In genomic region chr7:92244803-92245486, GRCh38 we compare ENCODE assay signal across 8 cellular contexts. TPM values are rescaled to one million over a fixed set of nuclear protein-coding genes. Genes with fewer than 3 reads are reported as not detected.
DNase-seq lines count a peak whose midpoint lies in the region; ATAC-seq, FAIRE-seq and TF ChIP-seq lines count a peak whose summit lies in the region.

No MANE protein-coding gene starts in this region.

- no peaks in the 10 kb centered on the region; the same call in 1 of the 2 replicates for H4K20me1 ChIP-seq in IMR-90 (ENCODE audit: insufficient read depth, low read length)

- H3K36me3 ChIP-seq in IMR-90 (ENCODE audit: control insufficient read depth, insufficient read depth, low read length) (peaks cover 2% of the 10 kb centered on the region; the same call in 1 of the 2 replicates), gastrocnemius medialis (peaks cover 0 to 14% of the 10 kb centered on the region in 2 donors)

- peak; percentile 9 to 17; a peak in 3 of 6 replicates for ATAC-seq in A549
- ATAC-seq in IMR-90 (ENCODE audit: low read depth), result peak; percentile 1; the same call in 1 of the 2 replicates
- ATAC-seq in activated naive CD4-positive, alpha-beta T cell treated with anti-CD3 and anti-CD28 coated beads, Interleukin-2, amount 50 U/mL, for 72 hours, result peak; percentile 1 to 19
- peak; percentile 9 for ATAC-seq in left ventricle myocardium superior
- peak; percentile 16 to 17 for ATAC-seq in gastrocnemius medialis

- H3K9me3 ChIP-seq in A549 (no peaks in the 10 kb centered on the region), IMR-90 (ENCODE audit: control insufficient read depth, insufficient read depth, low read length) (no peaks in the 10 kb centered on the region), gastrocnemius medialis (no peaks in the 10 kb centered on the region)

- H2BK20ac ChIP-seq in IMR-90 (ENCODE audit: low read depth, low read length), result no peak overlapping the region

- H3K18ac ChIP-seq in IMR-90 (ENCODE audit: low read depth, low read length), result no peak overlapping the region; the same call in 1 of the 2 replicates

- peak overlapping the region; percentile 92 for H3K14ac ChIP-seq in IMR-90 (replicated peaks; ENCODE audit: low read depth, low read length)

- TF ChIP-seq RAD21 in A549 (conservative IDR thresholded peaks at IDR 0.05 in 1 of 2, IDR thresholded peaks at IDR 0.05 in 1 of 2) (no peak), IMR-90 (IDR thresholded peaks at IDR 0.05; ENCODE audit: low read length) (no peak)

- TF ChIP-seq POLR2A in A549 (IDR thresholded peaks at IDR 0.05; ENCODE audit: low read length) (no peak), GM12891 (IDR thresholded peaks at IDR 0.05; ENCODE audit: low read depth, low read length) (no peak), IMR-90 (IDR thresholded peaks at IDR 0.05; ENCODE audit: low read depth, low read length) (no peak), gastrocnemius medialis (IDR thresholded peaks at IDR 0.05) (no peak)

- WGBS in A549 (ENCODE audit: missing lambda C conversion rate), result 1% methylated on average over 11 of the region's 11 CpGs
- WGBS in IMR-90 (ENCODE audit: extremely low coverage in 2 of 2, insufficient read length in 1 of 2), 2 experiments, result 3% methylated on average over 5 of the region's 11 CpGs; no CpG with 5 or more reads in 1 of the 2 experiments

- peak overlapping the region; percentile 84 for H3K4me2 ChIP-seq in A549
- peak overlapping the region; percentile 100 for H3K4me2 ChIP-seq in IMR-90 (ENCODE audit: low read depth, low read length)

- H2BK120ac ChIP-seq in IMR-90 (ENCODE audit: low read depth, low read length), result no peak overlapping the region

- peaks cover 22 to 39% of the 10 kb centered on the region in 2 experiments for H3K79me1 ChIP-seq in IMR-90 (ENCODE audit: low read depth in 1 of 2, low read length in 2 of 2)

- CTCF ChIA-PET in A549 (lab: Yijun Ruan, JAX), result interaction anchor here (1.3 to 3.1 kb wide), 3 partner anchors 11 to 205 kb away, joined by 3 to 13 read pairs (median 6); partner anchors contain the start of gene GATAD1
- CTCF ChIA-PET in IMR-90 (lab: Yijun Ruan, JAX), result interaction anchor here (0.5 kb wide), 1 partner anchor 350 kb away, joined by 4 read pairs; no protein-coding TSS in a partner anchor

- peak overlapping the region; percentile 93 for H4K5ac ChIP-seq in IMR-90 (ENCODE audit: low read depth, low read length)

- H3K4me1 ChIP-seq in A549, result peaks cover 21% of the 10 kb centered on the region
- H3K4me1 ChIP-seq in IMR-90 (ENCODE audit: control insufficient read depth, insufficient read depth, low read length), result no peaks in the 10 kb centered on the region; the same call in 1 of the 2 replicates
- H3K4me1 ChIP-seq in gastrocnemius medialis, result peaks cover 28 to 38% of the 10 kb centered on the region in 2 donors

- peak overlapping the region; percentile 88 to 96 for H3K27ac ChIP-seq in A549
- H3K27ac ChIP-seq in IMR-90 (ENCODE audit: insufficient read depth, low read length), result peak overlapping the region; percentile 93
- peak overlapping the region; percentile 86 to 98 (median 94) for H3K27ac ChIP-seq in gastrocnemius medialis

- intact Hi-C loops in IMR-90 (cut with micrococcal nuclease) (loop anchor here (5.0 kb wide), 1 partner anchor 202 kb away; the partner anchor contains the start of gene GATAD1), left ventricle myocardium superior (cut with micrococcal nuclease) (no loop called here), gastrocnemius medialis (cut with DNase I; ENCODE audit: low total_unique reads) (loop anchor here (2.0 to 10.0 kb wide), 5 partner anchors 66 to 983 kb away; partner anchors contain the start of genes AKAP9, FZD1, GATAD1 and LRRD1)

- peak overlapping the region; percentile 88 for H3K23ac ChIP-seq in IMR-90 (ENCODE audit: low read depth, low read length)

- no TSS peak for BruUV-seq in IMR-90 (replicated peaks; lab: Mats Ljungman, UMichigan)

- no peak for TF ChIP-seq CTCF in A549 (IDR thresholded peaks at IDR 0.05)
- TF ChIP-seq CTCF in IMR-90 (conservative IDR thresholded peaks at IDR 0.05; ENCODE audit: low read depth, low read length), result no peak
- TF ChIP-seq CTCF in gastrocnemius medialis (IDR thresholded peaks at IDR 0.05 in 4 of 5, conservative IDR thresholded peaks at IDR 0.05 in 1 of 5), result no peak

- H3K36me3 Mint-ChIP-seq in activated naive CD4-positive, alpha-beta T cell treated with anti-CD3 and anti-CD28 coated beads, Interleukin-2, amount 50 U/mL, for 72 hours, result peaks cover 19 to 20% of the 10 kb centered on the region in 2 donors

- H3K9ac ChIP-seq in IMR-90 (ENCODE audit: low read depth, low read length), result peak overlapping the region; percentile 91

- peak overlapping the region; percentile 80 for H3K56ac ChIP-seq in IMR-90 (ENCODE audit: extremely low read depth, insufficient read depth, low read length)

- H4K8ac ChIP-seq in IMR-90 (ENCODE audit: low read depth in 2 of 2, low read length in 2 of 2), result peak overlapping the region; percentile 97 to 100

- H2AK9ac ChIP-seq in IMR-90 (replicated peaks; ENCODE audit: low read depth, low read length, poor library complexity), result peak overlapping the region; percentile 96

- no peaks in the 10 kb centered on the region for H3K9me3 Mint-ChIP-seq in activated naive CD4-positive, alpha-beta T cell treated with anti-CD3 and anti-CD28 coated beads, Interleukin-2, amount 50 U/mL, for 72 hours

- no peak overlapping the region for H2BK15ac ChIP-seq in IMR-90 (ENCODE audit: low read depth, low read length)

- H3K9me1 ChIP-seq in IMR-90 (ENCODE audit: insufficient read depth, low read length), result no peaks in the 10 kb centered on the region

- peak overlapping the region; percentile 96 for H3K4ac ChIP-seq in IMR-90 (ENCODE audit: low read depth, low read length)

- dilution Hi-C loops in IMR-90 (cut with HindIII; ENCODE audit: low sequenced_read_pairs, unreplicated experiment), result no loop called here

- H3K27me3 ChIP-seq in IMR-90 (ENCODE audit: control insufficient read depth, insufficient read depth, low read length) (no peaks in the 10 kb centered on the region), gastrocnemius medialis (no peaks in the 10 kb centered on the region)

- peak overlapping the region; percentile 90 for H2BK5ac ChIP-seq in IMR-90 (ENCODE audit: low read depth, low read length, poor library complexity, severe bottlenecking)

- in situ Hi-C loops in IMR-90 (cut with MboI; ENCODE audit: low sequenced_read_pairs), result no loop called here
- in situ Hi-C loops in gastrocnemius medialis (cut with MboI; ENCODE audit: low sequenced_read_pairs in 4 of 4), result loop anchor here in 2 of 4 donors (10.0 to 25.0 kb wide), 2 partner anchors 200 to 292 kb away; partner anchors contain the start of genes GATAD1 (in 1 of the 2), PEX1 (in 1 of the 2) and RBM48 (in 1 of the 2)

- FAIRE-seq in A549 (lab: Jason Lieb, UNC) (no peak), GM12891 (lab: Jason Lieb, UNC) (peak; percentile 57)

- POLR2A ChIA-PET in A549 (lab: Yijun Ruan, JAX), result interaction anchor here (0.8 to 3.3 kb wide), 8 partner anchors 10 to 365 kb away, joined by 3 to 25 read pairs (median 4); partner anchors contain the start of genes CYP51A1, GATAD1 and MTERF1
- POLR2A ChIA-PET in IMR-90 (lab: Charles Lee; ENCODE audit: unreplicated experiment), result no interaction called here

- H3K4me3 ChIP-seq in A549, result peak overlapping the region; percentile 92
- H3K4me3 ChIP-seq in IMR-90 (ENCODE audit: insufficient read depth, low read depth, low read length), result peak overlapping the region; percentile 83
- H3K4me3 ChIP-seq in gastrocnemius medialis, result peak overlapping the region; percentile 81 to 98 (median 84)

- no peak for DNase-seq in A549 (ENCODE audit: low read depth in 1 of 2, low spot score in 1 of 2)
- DNase-seq in GM12891 (ENCODE audit: insufficient read length, low spot score), result no peak
- DNase-seq in IMR-90, result peak; percentile 7
- peak in 1 of 2 donors; percentile 5 for DNase-seq in activated naive CD4-positive, alpha-beta T cell treated with anti-CD3 and anti-CD28 coated beads, Interleukin-2, amount 50 U/mL, for 72 hours (ENCODE audit: low spot score in 2 of 2)
- no peak for DNase-seq in left ventricle myocardium superior
- DNase-seq in gastrocnemius medialis, result no peak
- DNase-seq in cerebellum (ENCODE audit: low spot score), result no peak
- DNase-seq in SHP77 (lab: John Stamatoyannopoulos, UW), result no peak

- H4K91ac ChIP-seq in IMR-90 (ENCODE audit: insufficient read depth, low read depth, low read length), result peak overlapping the region; percentile 98

- H2AK5ac ChIP-seq in IMR-90 (ENCODE audit: low read depth, low read length), result no peak overlapping the region

- TF ChIP-seq EP300 in A549 (IDR thresholded peaks at IDR 0.05), result no peak

- H2AFZ ChIP-seq in IMR-90 (replicated peaks; ENCODE audit: low read length, poor library complexity), result peak overlapping the region; percentile 95

- peak overlapping the region; percentile 98 to 100 for H3K27ac Mint-ChIP-seq in activated naive CD4-positive, alpha-beta T cell treated with anti-CD3 and anti-CD28 coated beads, Interleukin-2, amount 50 U/mL, for 72 hours

RNA-seq across cellular contexts. Expression of gene KRIT1, which starts 0.8 kb away (rescaled TPM):
- polyA plus RNA-seq in A549 (2011; rRNA removed), result 60.6 and 64.6 TPM in 2 replicates
- 17.9 and 20.6 TPM in 2 replicates for polyA plus RNA-seq in A549 (2012; cell fraction: cytosol; rRNA removed)
- 17.4 and 30.8 TPM in 2 replicates for polyA plus RNA-seq in A549 (2012; cell fraction: nucleus; rRNA removed)
- 30.8 to 34.3 TPM (median 33.2 TPM) in 3 replicates for polyA plus RNA-seq in A549 (2017; fragmentation: RNase III; extraction: RNeasy Plus Mini Kit Qiagen cat#74134 plus additional on column Dnase treatment)
- 42.6 and 44.4 TPM in 2 replicates for polyA minus RNA-seq in A549 (2011; rRNA and poly(A)+ RNA removed)
- polyA plus RNA-seq in GM12891 (2012; ENCODE audit: low read depth, missing spikeins), result 14.3 TPM
- 38.2 and 40.3 TPM in 2 replicates for total RNA-seq in IMR-90 (2012; rRNA removed)
- polyA plus RNA-seq in IMR-90 (2012; rRNA removed), result 19.7 and 22.9 TPM in 2 replicates
- polyA plus RNA-seq in IMR-90 (2012; cell fraction: cytosol; rRNA removed), result 6.3 and 14.3 TPM in 2 replicates
- polyA plus RNA-seq in IMR-90 (2012; cell fraction: nucleus; rRNA removed; ENCODE audit: low replicate concordance), result 14.9 and 43.2 TPM in 2 replicates
- 10 to 100 TPM; 25.9 to 39.7 TPM for total RNA-seq in activated naive CD4-positive, alpha-beta T cell treated with anti-CD3 and anti-CD28 coated beads, Interleukin-2, amount 50 U/mL, for 72 hours
- 23.9 TPM for total RNA-seq in left ventricle myocardium superior
- 10 to 100 TPM; 28.7 to 47.6 (median 32.5) TPM for total RNA-seq in gastrocnemius medialis
- total RNA-seq in cerebellum, result 80.9 TPM

RNA-seq across cellular contexts. Expression of gene ANKIB1, which starts 0.8 kb away (rescaled TPM):
- polyA plus RNA-seq in A549 (2011; rRNA removed), result 51.5 and 59.5 TPM in 2 replicates
- 10.4 and 12.0 TPM in 2 replicates for polyA plus RNA-seq in A549 (2012; cell fraction: cytosol; rRNA removed)
- 14.5 and 20.3 TPM in 2 replicates for polyA plus RNA-seq in A549 (2012; cell fraction: nucleus; rRNA removed)
- polyA plus RNA-seq in A549 (2017; fragmentation: RNase III; extraction: RNeasy Plus Mini Kit Qiagen cat#74134 plus additional on column Dnase treatment), result 20.7 to 21.4 TPM (median 20.9 TPM) in 3 replicates
- polyA minus RNA-seq in A549 (2011; rRNA and poly(A)+ RNA removed), result 61.7 and 71.3 TPM in 2 replicates
- polyA plus RNA-seq in GM12891 (2012; ENCODE audit: low read depth, missing spikeins), result 18.5 TPM
- total RNA-seq in IMR-90 (2012; rRNA removed), result 33.9 and 39.4 TPM in 2 replicates
- polyA plus RNA-seq in IMR-90 (2012; rRNA removed), result 17.9 and 18.7 TPM in 2 replicates
- polyA plus RNA-seq in IMR-90 (2012; cell fraction: cytosol; rRNA removed), result 5.2 and 8.9 TPM in 2 replicates
- polyA plus RNA-seq in IMR-90 (2012; cell fraction: nucleus; rRNA removed; ENCODE audit: low replicate concordance), result 14.4 and 61.9 TPM in 2 replicates
- total RNA-seq in activated naive CD4-positive, alpha-beta T cell treated with anti-CD3 and anti-CD28 coated beads, Interleukin-2, amount 50 U/mL, for 72 hours, result 10 to 100 TPM; 34.4 to 50.7 TPM
- 39.3 TPM for total RNA-seq in left ventricle myocardium superior
- 10 to 100 TPM; 11.5 to 24.2 (median 12.5) TPM for total RNA-seq in gastrocnemius medialis
- 88.2 TPM for total RNA-seq in cerebellum
